Comparison of ENCODE assay signal across 34 cellular contexts in genomic region chr6:7409740-7410139, GRCh38. TPM values are rescaled to one million over a fixed set of nuclear protein-coding genes. Genes with fewer than 3 reads are reported as not detected.
"Had no signal": no experiment of that assay in that cellular context is flagged by ENCODE, and none has a peak within 500 bp of the region (broad histone marks: within the 10 kb centered on the region; RNA-seq: fewer than 3 reads in every experiment).

No MANE protein-coding gene starts in this region.

- H3K27me3 Mint-ChIP-seq: type B pancreatic cell had no signal

- H3K27ac Mint-ChIP-seq: natural killer cell; stimulated activated effector memory CD8-positive, alpha-beta T cell treated with anti-CD3 and anti-CD28 coated beads, Interleukin-12 subunit alpha, Interleukin-12 subunit beta, amount 100 ng/mL, for 72 hours; type B pancreatic cell had no signal

- H3K27ac ChIP-seq: dorsolateral prefrontal cortex, esophagus squamous epithelium, heart right ventricle, lower lobe of right lung, parathyroid adenoma, prostate gland, sigmoid colon, stomach, thyroid gland had no signal

- H3K9me3 Mint-ChIP-seq: natural killer cell; neural crest cell; stimulated activated effector memory CD8-positive, alpha-beta T cell treated with anti-CD3 and anti-CD28 coated beads, Interleukin-12 subunit alpha, Interleukin-12 subunit beta, amount 100 ng/mL, for 72 hours; type B pancreatic cell had no signal

- H3K4me3 ChIP-seq: dorsolateral prefrontal cortex, esophagus squamous epithelium, heart right ventricle, lower lobe of right lung, prostate gland, sigmoid colon, stomach, thyroid gland had no signal

- DNase-seq: central memory CD4-positive, alpha-beta T cell; dorsolateral prefrontal cortex; effector CD4-positive, alpha-beta T cell; esophagus squamous epithelium; foreskin melanocyte; glutamatergic neuron; heart right ventricle; hypothalamus; kidney; left cardiac atrium; left ventricle myocardium superior; lower lobe of right lung; natural killer cell; right cardiac atrium; sigmoid colon; stimulated activated CD4-positive, alpha-beta T cell treated with anti-CD3 and anti-CD28 coated beads, Interleukin-2, amount 100 ng/mL, for 24 hours; stimulated activated CD4-positive, alpha-beta T cell treated with anti-CD3 and anti-CD28 coated beads, Interleukin-4, amount 100 ng/mL, for 24 hours; stimulated activated naive CD4-positive, alpha-beta T cell treated with Interleukin-2 at 50 U/mL for 16 hours; stomach; thyroid gland had no signal

- H3K4me1 ChIP-seq: esophagus squamous epithelium, heart right ventricle, lower lobe of right lung, parathyroid adenoma, prostate gland, sigmoid colon, stomach had no signal

- H3K9ac ChIP-seq: parathyroid adenoma had no signal

- ATAC-seq: heart right ventricle; left cardiac atrium; left ventricle myocardium superior; lower lobe of right lung; natural killer cell; right cardiac atrium; stimulated activated effector memory CD8-positive, alpha-beta T cell treated with anti-CD3 and anti-CD28 coated beads, Interleukin-12 subunit alpha, Interleukin-12 subunit beta, amount 100 ng/mL, for 72 hours had no signal

- FAIRE-seq: colon, endothelial cell of umbilical vein, kidney had no signal

- H3K4me1 Mint-ChIP-seq: natural killer cell; neural crest cell; stimulated activated effector memory CD8-positive, alpha-beta T cell treated with anti-CD3 and anti-CD28 coated beads, Interleukin-12 subunit alpha, Interleukin-12 subunit beta, amount 100 ng/mL, for 72 hours had no signal

- H3K4me3 Mint-ChIP-seq: natural killer cell; neural crest cell; stimulated activated effector memory CD8-positive, alpha-beta T cell treated with anti-CD3 and anti-CD28 coated beads, Interleukin-12 subunit alpha, Interleukin-12 subunit beta, amount 100 ng/mL, for 72 hours; type B pancreatic cell had no signal

- H3K9me3 ChIP-seq: esophagus squamous epithelium, heart right ventricle, lower lobe of right lung, prostate gland, sigmoid colon, stomach, thyroid gland had no signal

- H3K36me3 ChIP-seq: prostate gland had no signal

- H3K27me3 ChIP-seq: dorsolateral prefrontal cortex, esophagus squamous epithelium, heart right ventricle, sigmoid colon, stomach, thyroid gland had no signal

RNA-seq across cellular contexts. Expression of gene CAGE1, which starts 20.2 kb away (rescaled TPM):
- total RNA-seq: endothelial cell of umbilical vein, epithelial cell of proximal tubule, kidney, left ventricle myocardium superior, lower lobe of right lung, mesenteric fat pad, renal cortical epithelial cell, sigmoid colon, skeletal muscle tissue, stomach, subcutaneous adipose tissue, temporal lobe, urinary bladder had no signal
- polyA plus RNA-seq: endothelial cell of umbilical vein, heart right ventricle, right cardiac atrium, stomach, urinary bladder had no signal
